1 cellular context compared by ENCODE assay signal in the genomic region with DNA sequence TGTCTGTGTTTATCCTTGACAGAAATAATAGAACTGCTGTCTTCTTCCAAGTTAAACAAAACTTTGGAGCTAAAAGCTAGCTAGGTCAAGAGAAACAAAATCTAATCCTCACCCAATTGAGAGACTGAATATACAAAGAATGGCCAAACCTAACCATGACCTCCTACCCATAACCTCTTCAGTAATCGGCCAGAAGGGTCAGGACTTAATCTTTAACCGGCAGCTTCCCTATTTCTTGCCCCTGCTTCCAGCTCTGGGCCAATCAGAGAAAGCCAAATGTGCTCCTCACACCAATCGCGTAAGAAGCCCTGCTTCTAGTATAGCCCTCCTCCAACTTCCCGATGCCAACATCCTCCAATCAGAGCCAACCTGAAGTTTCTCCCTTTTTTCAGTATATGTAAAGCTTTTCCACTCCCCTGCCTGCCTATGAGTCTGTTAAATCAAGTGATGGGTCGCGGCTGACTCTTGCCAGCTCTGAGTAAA.
TF ChIP-seq lines count a peak whose summit lies in the region.

No MANE protein-coding gene starts in this region.

TF ChIP-seq in IMR-90, 13 proteins besides CTCF, POLR2A, EP300 and RAD21:
- TF ChIP-seq, protein P1, sequence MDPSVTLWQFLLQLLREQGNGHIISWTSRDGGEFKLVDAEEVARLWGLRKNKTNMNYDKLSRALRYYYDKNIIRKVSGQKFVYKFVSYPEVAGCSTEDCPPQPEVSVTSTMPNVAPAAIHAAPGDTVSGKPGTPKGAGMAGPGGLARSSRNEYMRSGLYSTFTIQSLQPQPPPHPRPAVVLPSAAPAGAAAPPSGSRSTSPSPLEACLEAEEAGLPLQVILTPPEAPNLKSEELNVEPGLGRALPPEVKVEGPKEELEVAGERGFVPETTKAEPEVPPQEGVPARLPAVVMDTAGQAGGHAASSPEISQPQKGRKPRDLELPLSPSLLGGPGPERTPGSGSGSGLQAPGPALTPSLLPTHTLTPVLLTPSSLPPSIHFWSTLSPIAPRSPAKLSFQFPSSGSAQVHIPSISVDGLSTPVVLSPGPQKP (IDR thresholded peaks at IDR 0.05; ENCODE audit: borderline replicate concordance, low read depth, low read length): no peak
- TF ChIP-seq CEBPB (IDR thresholded peaks at IDR 0.05; ENCODE audit: low read depth, low read length): no peak
- TF ChIP-seq BHLHE40 (IDR thresholded peaks at IDR 0.05; ENCODE audit: low read depth, low read length): no peak
- TF ChIP-seq MXI1 (IDR thresholded peaks at IDR 0.05; ENCODE audit: borderline replicate concordance, low read depth, low read length): no peak
